ENCODE assay signal across 9 cellular contexts in the genomic region with DNA sequence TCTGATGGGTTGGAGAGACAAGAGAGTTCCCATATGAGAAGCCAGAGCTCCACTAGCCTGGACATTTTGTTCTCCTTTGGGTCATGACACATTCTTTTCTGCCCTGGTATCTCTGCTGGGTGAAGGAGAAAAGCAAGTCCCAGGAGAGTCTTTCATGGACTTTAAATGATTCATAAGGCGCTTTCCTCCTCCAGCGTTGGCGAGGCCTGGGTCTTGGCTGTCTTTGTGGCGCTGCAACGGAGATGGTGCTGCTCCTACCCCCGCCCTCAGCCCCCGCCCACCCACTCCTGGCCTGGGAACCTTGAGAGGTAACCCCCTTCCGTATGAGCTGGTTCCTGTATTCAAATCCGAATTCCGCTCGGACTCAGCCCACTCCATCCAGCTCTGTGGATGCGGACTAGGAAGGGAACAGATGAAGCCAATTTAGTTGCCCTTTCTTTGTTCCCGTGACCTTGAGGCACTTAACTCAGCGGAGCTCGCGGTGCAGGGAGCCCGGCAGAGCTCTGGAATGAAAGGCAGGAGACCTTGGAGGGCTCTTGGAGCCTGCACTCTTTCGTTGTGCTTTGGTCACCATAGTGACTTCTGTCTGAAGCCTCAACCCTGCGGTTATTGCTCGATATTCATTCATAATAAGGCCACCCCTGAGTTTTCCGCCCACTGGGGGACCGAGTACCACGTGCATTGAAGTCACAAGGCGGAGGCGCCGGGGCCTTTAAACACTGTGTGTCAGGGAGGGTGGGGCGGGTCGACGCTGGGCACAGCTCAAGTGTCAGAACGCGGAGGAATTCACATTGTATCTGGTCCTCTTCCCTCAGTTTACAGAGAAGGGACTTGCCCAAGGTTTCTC. TPM values are rescaled to one million over a fixed set of nuclear protein-coding genes. Genes with fewer than 3 reads are reported as not detected.
DNase-seq lines count a peak whose midpoint lies in the region; ATAC-seq, FAIRE-seq and TF ChIP-seq lines count a peak whose summit lies in the region.
"Had no signal": no experiment of that assay in that cellular context is flagged by ENCODE, and none has a peak within 500 bp of the region (broad histone marks: within the 10 kb centered on the region; RNA-seq: fewer than 3 reads in every experiment).

No MANE protein-coding gene starts in this region.

- no peaks in the 10 kb centered on the region for H3K9me3 ChIP-seq in mucosa of descending colon
- H3K9me3 ChIP-seq: A549 had no signal

- intact Hi-C loops in mucosa of descending colon (cut with DNase I, micrococcal nuclease) = no loop called here

- H3K4me3 ChIP-seq in mucosa of descending colon = no peak overlapping the region
- H3K4me3 ChIP-seq: A549 had no signal

- no peaks in the 10 kb centered on the region for H3K4me1 ChIP-seq in mucosa of descending colon (ENCODE audit: low read depth)
- H3K4me1 ChIP-seq: A549 had no signal

- FAIRE-seq in urothelium cell line (lab: Jason Lieb, UNC) = no peak
- FAIRE-seq in GM19239 (lab: Jason Lieb, UNC) = no peak
- FAIRE-seq: A549 had no signal

- no peak for TF ChIP-seq CTCF in mucosa of descending colon (IDR thresholded peaks at IDR 0.05)

- DNase-seq in NCI-H146 (lab: John Stamatoyannopoulos, UW) (peak; percentile 13), NCI-H146 treated with DMSO at 0.1 percent for 48 hours (lab: John Stamatoyannopoulos, UW; ENCODE audit: unreplicated experiment) (no peak), fibroblast of the conjunctiva (ENCODE audit: low read depth) (peak; percentile 10), mucosa of descending colon (peak in 2 of 3 donors; percentile 22 to 35), urothelium cell line (ENCODE audit: low spot score) (peak; percentile 16), GM19239 (ENCODE audit: insufficient read length, low spot score) (no peak), mesenteric fat pad (ENCODE audit: low spot score) (no peak)

- peak; percentile 56 for ATAC-seq in mucosa of descending colon
- ATAC-seq in activated CD4-positive, CD25-positive, alpha-beta regulatory T cell treated with anti-CD3 and anti-CD28 coated beads, Interleukin-2, amount 50 U/mL, for 24 hours = no peak
- ATAC-seq: A549 had no signal

- H3K36me3 ChIP-seq in mucosa of descending colon (ENCODE audit: low read depth) = no peaks in the 10 kb centered on the region

RNA-seq across cellular contexts. Expression of gene PWWP2A, which starts 14.0 kb away (rescaled TPM):
- total RNA-seq in mucosa of descending colon = 10 to 100 TPM; 37.6 to 52.8 (median 41.3) TPM
- total RNA-seq in mesenteric fat pad = 20.0 TPM

Comparison
In these comparisons a context has a peak if more than half of its experiments do, and no peak if none do; other contexts are left out.
1. DNase-seq: peak in NCI-H146 (single experiment), fibroblast of the conjunctiva (single experiment), mucosa of descending colon (2 of 3) and urothelium cell line (single experiment); none in NCI-H146 treated with DMSO at 0.1 percent for 48 hours (single experiment), GM19239 (single experiment) and mesenteric fat pad (single experiment).